Comparison of ENCODE assay signal across 11 cellular contexts in the genomic region with DNA sequence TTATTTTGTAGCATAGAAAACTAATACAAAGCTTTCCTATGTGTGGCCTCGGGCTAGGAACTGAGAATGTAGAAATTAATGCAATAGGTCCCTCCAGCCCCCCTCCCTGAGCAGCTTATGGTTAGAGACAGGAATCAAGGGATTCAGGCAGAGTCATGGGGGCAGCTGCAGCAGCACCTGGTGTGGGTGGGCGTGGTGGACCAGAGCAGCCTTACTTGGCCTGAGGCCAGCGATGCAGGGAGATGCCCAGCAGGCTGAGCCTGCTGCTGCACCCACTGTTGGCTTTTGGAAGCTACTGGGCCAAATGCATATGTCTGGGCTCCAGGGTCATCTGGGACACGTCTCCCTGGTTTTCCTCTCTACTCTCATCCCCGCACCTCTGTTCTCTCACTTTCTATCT.
"Had no signal": no experiment of that assay in that cellular context is flagged by ENCODE, and none has a peak within 500 bp of the region (broad histone marks: within the 10 kb centered on the region; RNA-seq: fewer than 3 reads in every experiment).

No MANE protein-coding gene starts in this region.

- DNase-seq: activated CD4-positive, alpha-beta T cell treated with anti-CD3 and anti-CD28 coated beads for 36 hours; activated CD8-positive, alpha-beta T cell treated with anti-CD3 and anti-CD28 coated beads for 36 hours; activated naive CD4-positive, alpha-beta T cell treated with Interleukin-2 at 50 U/mL for 16 hours; esophagus squamous epithelium; foreskin fibroblast; heart left ventricle; mammary epithelial cell; naive thymus-derived CD8-positive, alpha-beta T cell; small intestine; thyroid gland had no signal

- H3K4me1 ChIP-seq: esophagus squamous epithelium, heart left ventricle, thyroid gland had no signal

- H3K4me3 ChIP-seq: esophagus squamous epithelium, heart left ventricle, thyroid gland had no signal

- H3K4me3 Mint-ChIP-seq: activated CD4-positive, alpha-beta T cell treated with anti-CD3 and anti-CD28 coated beads for 36 hours; activated CD8-positive, alpha-beta T cell treated with anti-CD3 and anti-CD28 coated beads for 36 hours; naive thymus-derived CD8-positive, alpha-beta T cell had no signal

- ATAC-seq: activated CD4-positive, alpha-beta T cell treated with anti-CD3 and anti-CD28 coated beads for 36 hours; activated CD8-positive, alpha-beta T cell treated with anti-CD3 and anti-CD28 coated beads for 36 hours; heart left ventricle; naive thymus-derived CD8-positive, alpha-beta T cell had no signal

- H3K27ac Mint-ChIP-seq: activated CD4-positive, alpha-beta T cell treated with anti-CD3 and anti-CD28 coated beads for 36 hours; activated CD8-positive, alpha-beta T cell treated with anti-CD3 and anti-CD28 coated beads for 36 hours; naive thymus-derived CD8-positive, alpha-beta T cell had no signal

- H3K4me1 Mint-ChIP-seq: activated CD4-positive, alpha-beta T cell treated with anti-CD3 and anti-CD28 coated beads for 36 hours; naive thymus-derived CD8-positive, alpha-beta T cell had no signal

- H3K9me3 ChIP-seq: esophagus squamous epithelium, heart left ventricle, thyroid gland had no signal

- H3K27ac ChIP-seq: esophagus squamous epithelium, heart left ventricle, thyroid gland, VCaP had no signal

- H3K9me3 Mint-ChIP-seq: activated CD8-positive, alpha-beta T cell treated with anti-CD3 and anti-CD28 coated beads for 36 hours had no signal

- H3K36me3 ChIP-seq: esophagus squamous epithelium, heart left ventricle, thyroid gland had no signal

- H3K27me3 ChIP-seq: esophagus squamous epithelium, thyroid gland had no signal

- H3K36me3 Mint-ChIP-seq: naive thymus-derived CD8-positive, alpha-beta T cell had no signal
